15 cellular contexts compared by ENCODE assay signal in the genomic region with DNA sequence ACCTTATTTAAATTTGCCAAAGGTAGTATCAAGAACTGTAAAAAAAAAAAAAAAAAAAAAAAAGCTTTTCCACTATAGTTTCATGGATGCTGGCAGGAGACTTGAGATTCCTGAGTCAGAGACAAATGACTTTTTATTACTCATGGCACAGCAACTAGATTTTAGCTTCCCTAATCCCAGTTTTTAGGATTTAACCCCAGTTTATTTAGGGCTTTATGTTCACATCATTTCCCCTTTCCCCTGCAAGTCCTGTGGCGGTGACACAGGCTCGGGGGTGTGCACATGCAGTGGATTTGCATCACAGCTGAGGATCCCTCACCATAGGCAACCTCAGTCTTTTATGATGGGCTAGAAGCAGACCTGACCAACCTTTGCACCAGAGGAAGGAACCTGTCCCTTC.
DNase-seq lines count a peak whose midpoint lies in the region; ATAC-seq, FAIRE-seq and TF ChIP-seq lines count a peak whose summit lies in the region.
"Had no signal": no experiment of that assay in that cellular context is flagged by ENCODE, and none has a peak within 500 bp of the region (broad histone marks: within the 10 kb centered on the region; RNA-seq: fewer than 3 reads in every experiment).

No MANE protein-coding gene starts in this region.

- no peaks in the 10 kb centered on the region for H3K36me3 ChIP-seq in MG63
- no peaks in the 10 kb centered on the region for H3K36me3 ChIP-seq in osteoblast (ENCODE audit: insufficient read depth, low read length)
- H3K36me3 ChIP-seq: BLaER1, suprapubic skin had no signal

- H3K4me3 ChIP-seq in MG63 (no peak overlapping the region), dorsolateral prefrontal cortex (no peak overlapping the region), osteoblast (ENCODE audit: insufficient read depth, low read length) (no peak overlapping the region)
- H3K4me3 ChIP-seq: BLaER1, mucosa of descending colon, suprapubic skin had no signal

- no peaks in the 10 kb centered on the region for H3K79me2 ChIP-seq in osteoblast (ENCODE audit: insufficient read depth, low read length)
- H3K79me2 ChIP-seq: parathyroid adenoma had no signal

- H3K27me3 ChIP-seq in MG63 (no peaks in the 10 kb centered on the region), dorsolateral prefrontal cortex (no peaks in the 10 kb centered on the region), osteoblast (ENCODE audit: insufficient read depth, low read length) (peaks cover 2% of the 10 kb centered on the region)
- H3K27me3 ChIP-seq: BLaER1, suprapubic skin had no signal

- ATAC-seq in sciatic nerve (no peak), GM21390 (IDR thresholded peaks at IDR 0.05; ENCODE audit: unreplicated experiment) (no peak), GM21619 (IDR thresholded peaks at IDR 0.05; ENCODE audit: unreplicated experiment) (no peak)
- ATAC-seq: mucosa of descending colon had no signal

- H3K27ac ChIP-seq in dorsolateral prefrontal cortex, result peak overlapping the region in 42 of 59 donors; percentile 21 to 96 (median 86)
- H3K27ac ChIP-seq in osteoblast (ENCODE audit: low read depth, low read length), result peak overlapping the region; percentile 69
- H3K27ac ChIP-seq: BLaER1, parathyroid adenoma had no signal

- intact Hi-C loops in dorsolateral prefrontal cortex (cut with DNase I), result loop anchor here in 1 of 2 donors (10.0 kb wide), 1 partner anchor 114 kb away; no protein-coding TSS in a partner anchor
- intact Hi-C loops in sciatic nerve (cut with DNase I), result no loop called here

- FAIRE-seq in D721Med (lab: Jason Lieb, UNC), result no peak

- peaks cover 49% of the 10 kb centered on the region for H3K4me1 ChIP-seq in osteoblast (ENCODE audit: insufficient read depth, low read length)
- H3K4me1 ChIP-seq: parathyroid adenoma had no signal

- H3K9me3 ChIP-seq in MG63 (no peaks in the 10 kb centered on the region), osteoblast (ENCODE audit: low read depth, low read length) (no peaks in the 10 kb centered on the region)
- H3K9me3 ChIP-seq: BLaER1, mucosa of descending colon, suprapubic skin had no signal

- H2AFZ ChIP-seq in osteoblast (ENCODE audit: low read length), result no peak overlapping the region
- H2AFZ ChIP-seq: parathyroid adenoma had no signal

- DNase-seq in CD1c-positive myeloid dendritic cell (ENCODE audit: extremely low spot score), result peak; percentile 31
- peak; percentile 60 for DNase-seq in MG63
- DNase-seq in dorsolateral prefrontal cortex, result no peak
- DNase-seq in osteoblast (ENCODE audit: insufficient read length, low spot score, missing footprints), result no peak
- no peak for DNase-seq in sciatic nerve (ENCODE audit: low spot score)
- no peak for DNase-seq in D721Med (ENCODE audit: insufficient read length, low spot score)
- DNase-seq: activated gamma-delta T cell treated with Interleukin-2 at 50 U/mL for 16 hours; DMS79; NK-92 treated with Interleukin-12 subunit alpha and Interleukin-12 subunit beta, amount 100 ng/mL, for 24 hours had no signal

- TF ChIP-seq CTCF in dorsolateral prefrontal cortex (IDR thresholded peaks at IDR 0.05 in 54 of 56, conservative IDR thresholded peaks at IDR 0.05 in 2 of 56; ENCODE audit: low read depth in 1 of 56, partially characterized antibody in 56 of 56), result no peak
- no peak for TF ChIP-seq CTCF in osteoblast (IDR thresholded peaks at IDR 0.05; ENCODE audit: extremely low read depth, low read depth, low read length)
- no peak for TF ChIP-seq CTCF in D721Med (IDR thresholded peaks at IDR 0.05; ENCODE audit: insufficient read depth, missing control alignments)

- peak overlapping the region; percentile 50 for H3K4me2 ChIP-seq in osteoblast (ENCODE audit: insufficient read depth, low read length)
- H3K4me2 ChIP-seq: BLaER1 had no signal

- H4K20me1 ChIP-seq in osteoblast (ENCODE audit: insufficient read depth, low read length), result peaks cover 5% of the 10 kb centered on the region
- H4K20me1 ChIP-seq: BLaER1 had no signal

Comparison
In these comparisons a context has a peak if more than half of its experiments do, and no peak if none do; other contexts are left out.
1. DNase-seq: peak in CD1c-positive myeloid dendritic cell (single experiment) and MG63 (single experiment); none in dorsolateral prefrontal cortex (0 of 10), osteoblast (single experiment), sciatic nerve (single experiment) and D721Med (single experiment).